ENCODE assay signal across 17 cellular contexts in the genomic region with DNA sequence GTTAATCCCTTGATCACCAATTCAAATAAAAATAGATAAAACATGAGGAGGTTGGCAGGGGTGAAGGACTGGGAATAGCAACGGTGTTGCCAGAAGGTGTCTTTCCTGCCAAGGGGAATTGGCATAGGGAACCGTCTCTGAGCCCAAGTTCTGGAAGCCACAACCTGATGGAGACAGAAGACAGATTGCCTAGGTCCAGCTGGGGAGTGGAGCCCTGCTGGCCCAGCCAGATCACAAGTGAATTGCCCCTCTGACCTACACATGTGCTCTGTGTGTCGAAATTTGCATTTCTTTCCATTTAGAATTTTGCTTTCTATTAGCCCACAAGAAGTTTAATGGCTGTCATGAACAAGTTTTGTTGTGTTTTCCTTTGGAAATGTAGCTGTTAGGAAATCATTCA.
DNase-seq lines count a peak whose midpoint lies in the region; ATAC-seq, FAIRE-seq and TF ChIP-seq lines count a peak whose summit lies in the region.
"Had no signal": no experiment of that assay in that cellular context is flagged by ENCODE, and none has a peak within 500 bp of the region (broad histone marks: within the 10 kb centered on the region; RNA-seq: fewer than 3 reads in every experiment).

No MANE protein-coding gene starts in this region.

- H3K4me3 ChIP-seq in heart left ventricle (no peak overlapping the region), left ventricle myocardium inferior (no peak overlapping the region), SU-DHL-6 (ENCODE audit: insufficient read depth, low read length, poor library complexity, severe bottlenecking) (no peak overlapping the region), fibroblast of villous mesenchyme (ENCODE audit: low read depth, low read length) (no peak overlapping the region)
- H3K4me3 ChIP-seq: Peyer's patch had no signal

- H3K27me3 ChIP-seq in heart left ventricle = no peaks in the 10 kb centered on the region
- no peaks in the 10 kb centered on the region for H3K27me3 ChIP-seq in left ventricle myocardium inferior (ENCODE audit: low read depth)
- no peaks in the 10 kb centered on the region for H3K27me3 ChIP-seq in SU-DHL-6 (ENCODE audit: low read length)
- H3K27me3 ChIP-seq: Peyer's patch had no signal

- peak overlapping the region; percentile 71 for H3K4me2 ChIP-seq in SU-DHL-6 (ENCODE audit: low read depth, low read length, poor library complexity, severe bottlenecking)

- H3K9me3 ChIP-seq in heart left ventricle (no peaks in the 10 kb centered on the region), left ventricle myocardium inferior (replicated peaks) (no peaks in the 10 kb centered on the region), SU-DHL-6 (ENCODE audit: insufficient read depth, low read length) (no peaks in the 10 kb centered on the region)
- H3K9me3 ChIP-seq: Peyer's patch had no signal

- ATAC-seq in heart left ventricle = peak in 3 of 4 donors; percentile 48 to 77 (median 68)

- no peak for FAIRE-seq in RCC 7860 (lab: Jason Lieb, UNC)

- H4K20me1 ChIP-seq in SU-DHL-6 (ENCODE audit: low read depth, low read length) = no peaks in the 10 kb centered on the region

- peaks cover 0 to 32% (median 10%) of the 10 kb centered on the region in 12 donors for H3K4me1 ChIP-seq in heart left ventricle
- peaks cover 32% of the 10 kb centered on the region for H3K4me1 ChIP-seq in left ventricle myocardium inferior
- H3K4me1 ChIP-seq: Peyer's patch had no signal

- H3K27me3 Mint-ChIP-seq in CD14-positive monocyte (ENCODE audit: low read depth in 3 of 3) = peaks cover 0 to 5% (median 2%) of the 10 kb centered on the region in 3 donors

- intact Hi-C loops in heart left ventricle (cut with DNase I) (no loop called here), left ventricle myocardium inferior (cut with micrococcal nuclease) (no loop called here), CD14-positive monocyte (cut with micrococcal nuclease) (no loop called here)

- WGBS in heart left ventricle, 4 donors = 39 to 60% (median 51%) methylated on average over 3 of the region's 3 CpGs

- H3K9me2 ChIP-seq in SU-DHL-6 (replicated peaks; ENCODE audit: insufficient read depth, low read length) = no peaks in the 10 kb centered on the region

- H3K36me3 ChIP-seq in heart left ventricle (no peaks in the 10 kb centered on the region), left ventricle myocardium inferior (no peaks in the 10 kb centered on the region), SU-DHL-6 (ENCODE audit: low read length) (no peaks in the 10 kb centered on the region)
- H3K36me3 ChIP-seq: Peyer's patch had no signal

- DNase-seq in heart left ventricle (no peak), left ventricle myocardium inferior (no peak), fibroblast of villous mesenchyme (ENCODE audit: low read depth) (peak; percentile 53), CD14-positive monocyte (ENCODE audit: low spot score) (no peak), RCC 7860 (ENCODE audit: low spot score) (no peak), midbrain (lab: John Stamatoyannopoulos, UW) (no peak)
- DNase-seq: DMS153, EL, HCEC 1CT, NCI-H187 treated with DMSO at 0.1 percent for 48 hours, NCI-H2171, NCI-H510A, NCI-H774, Peyer's patch, SHP77 treated with DMSO at 0.1 percent for 48 hours had no signal

- H2AFZ ChIP-seq in SU-DHL-6 (ENCODE audit: low read depth, low read length, severe bottlenecking) = no peak overlapping the region

- no peak overlapping the region for H3K4me3 Mint-ChIP-seq in CD14-positive monocyte

- H3K79me2 ChIP-seq in SU-DHL-6 (ENCODE audit: insufficient read depth, low read length) = no peaks in the 10 kb centered on the region

- H3F3A ChIP-seq in SU-DHL-6 (ENCODE audit: insufficient read depth) = peaks cover 59% of the 10 kb centered on the region

- H3K4me1 Mint-ChIP-seq in CD14-positive monocyte = peaks cover 31% of the 10 kb centered on the region

- H3K27ac Mint-ChIP-seq in CD14-positive monocyte = no peak overlapping the region

- H3K27ac ChIP-seq in heart left ventricle = no peak overlapping the region
- no peak overlapping the region for H3K27ac ChIP-seq in left ventricle myocardium inferior (replicated peaks)
- H3K27ac ChIP-seq in SU-DHL-6 (ENCODE audit: low read depth, low read length) = peak overlapping the region; percentile 97
- H3K27ac ChIP-seq: C4-2B, Peyer's patch had no signal

- TF ChIP-seq CTCF in heart left ventricle (IDR thresholded peaks at IDR 0.05) = no peak
- TF ChIP-seq CTCF in left ventricle myocardium inferior (IDR thresholded peaks at IDR 0.05; ENCODE audit: borderline replicate concordance) = no peak
- no peak for TF ChIP-seq CTCF in SU-DHL-6 (IDR thresholded peaks at IDR 0.05; ENCODE audit: insufficient read depth, low read length, poor library complexity, severe bottlenecking)
- no peak for TF ChIP-seq CTCF in fibroblast of villous mesenchyme (IDR thresholded peaks at IDR 0.05; ENCODE audit: insufficient read depth, low read depth, low read length)
- no peak for TF ChIP-seq CTCF in CD14-positive monocyte (IDR thresholded peaks at IDR 0.05)

- peaks cover 0 to 6% (median 0%) of the 10 kb centered on the region in 7 donors for H3K9me3 Mint-ChIP-seq in CD14-positive monocyte

- peak overlapping the region; percentile 7; the same call in 1 of the 2 replicates for H3K9ac ChIP-seq in SU-DHL-6 (ENCODE audit: low read length)

- TF ChIP-seq POLR2A in heart left ventricle (IDR thresholded peaks at IDR 0.05) = no peak

- H3K36me3 Mint-ChIP-seq in CD14-positive monocyte = no peaks in the 10 kb centered on the region
